Comparison of ENCODE assay signal across 27 cellular contexts in the genomic region with DNA sequence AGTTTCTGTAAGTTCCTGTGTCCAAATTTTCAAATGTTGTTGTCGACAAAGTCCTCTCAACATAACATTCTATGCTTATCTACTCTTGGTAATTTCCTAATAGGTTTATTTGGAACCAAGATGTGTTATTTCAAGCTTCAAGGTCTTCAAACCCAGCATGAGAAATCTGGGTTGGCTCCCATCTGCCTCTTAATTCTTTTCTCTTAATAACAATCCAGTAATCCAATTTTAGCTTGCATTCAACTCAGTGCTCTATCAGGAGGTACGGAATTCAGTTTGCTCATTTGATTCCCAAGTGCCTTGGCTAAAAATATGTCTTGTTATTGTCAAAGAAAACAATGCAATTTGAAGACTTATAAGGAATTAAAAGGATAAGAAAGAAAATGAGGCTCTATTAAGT.
"Had no signal": no experiment of that assay in that cellular context is flagged by ENCODE, and none has a peak within 500 bp of the region (broad histone marks: within the 10 kb centered on the region; RNA-seq: fewer than 3 reads in every experiment).

No MANE protein-coding gene starts in this region.

- DNase-seq: activated CD4-positive, alpha-beta memory T cell treated with anti-CD3 and anti-CD28 coated beads for 36 hours; activated CD4-positive, alpha-beta T cell treated with anti-CD3 and anti-CD28 coated beads for 48 hours; activated CD8-positive, alpha-beta memory T cell treated with anti-CD3 and anti-CD28 coated beads, Interleukin-2, amount 50 U/mL, for 4 hours; activated gamma-delta T cell; activated naive CD4-positive, alpha-beta T cell treated with anti-CD3 and anti-CD28 coated beads, Interleukin-2, amount 10 ng/mL, durations not matched to agents 7 days and 5 days; activated naive CD8-positive, alpha-beta T cell treated with anti-CD3 and anti-CD28 coated beads, Interleukin-2, amount 10 ng/mL, durations not matched to agents 7 days and 5 days; activated T-cell treated with anti-CD3 and anti-CD28 coated beads, Interleukin-2, amount 50 U/mL, for 24 hours; brain microvascular endothelial cell; central memory CD4-positive, alpha-beta T cell; endodermal cell; foreskin keratinocyte; heart right ventricle; kidney glomerular epithelial cell; mammary epithelial cell; right lobe of liver; stimulated activated CD4-positive, alpha-beta T cell treated with anti-CD3 and anti-CD28 coated beads, Interleukin-12 subunit alpha, Interleukin-12 subunit beta, amount 100 ng/mL, for 4 hours; stimulated activated CD4-positive, alpha-beta T cell treated with anti-CD3 and anti-CD28 coated beads, Interleukin-4, amount 100 ng/mL, for 1 hour; stimulated activated naive CD8-positive, alpha-beta T cell treated with anti-CD3 and anti-CD28 coated beads, Interleukin-15, Interleukin-2, amounts not matched to agents 100 U/mL and 50 U/mL, for 24 hours; testis; trophoblast cell had no signal

- H3K36me3 ChIP-seq: brain microvascular endothelial cell, heart right ventricle, neutrophil, right lobe of liver had no signal

- ATAC-seq: esophagus mucosa; foreskin keratinocyte; heart right ventricle; right lobe of liver; stimulated activated naive CD8-positive, alpha-beta T cell treated with anti-CD3 and anti-CD28 coated beads, Interleukin-15, Interleukin-2, amounts not matched to agents 100 U/mL and 50 U/mL, for 24 hours had no signal

- H3K4me1 Mint-ChIP-seq: activated naive CD4-positive, alpha-beta T cell treated with anti-CD3 and anti-CD28 coated beads, Interleukin-2, amount 10 ng/mL, durations not matched to agents 7 days and 5 days; endodermal cell had no signal

- H3K27ac Mint-ChIP-seq: activated CD4-positive, alpha-beta memory T cell treated with anti-CD3 and anti-CD28 coated beads for 36 hours; activated naive CD4-positive, alpha-beta T cell treated with anti-CD3 and anti-CD28 coated beads, Interleukin-2, amount 10 ng/mL, durations not matched to agents 7 days and 5 days; activated naive CD8-positive, alpha-beta T cell treated with anti-CD3 and anti-CD28 coated beads, Interleukin-2, amount 10 ng/mL, durations not matched to agents 7 days and 5 days; activated T-cell treated with anti-CD3 and anti-CD28 coated beads, Interleukin-2, amount 50 U/mL, for 24 hours; dendritic cell treated with granulocyte-macrophage colony-stimulating factor and Interleukin-4, amounts not matched to agents 40 ng/mL and 50 ng/mL, for 4 days; endodermal cell; progenitor cell of endocrine pancreas had no signal

- H3K9me3 Mint-ChIP-seq: activated naive CD8-positive, alpha-beta T cell treated with anti-CD3 and anti-CD28 coated beads, Interleukin-2, amount 10 ng/mL, durations not matched to agents 7 days and 5 days; dendritic cell treated with granulocyte-macrophage colony-stimulating factor and Interleukin-4, amounts not matched to agents 40 ng/mL and 50 ng/mL, for 4 days had no signal

- H3K27me3 ChIP-seq: brain microvascular endothelial cell, foreskin keratinocyte, heart right ventricle, neutrophil, right lobe of liver, testis had no signal

- H3K4me1 ChIP-seq: foreskin keratinocyte, right lobe of liver, testis had no signal

- H3K27me3 Mint-ChIP-seq: activated CD4-positive, alpha-beta memory T cell treated with anti-CD3 and anti-CD28 coated beads for 36 hours; activated naive CD4-positive, alpha-beta T cell treated with anti-CD3 and anti-CD28 coated beads, Interleukin-2, amount 10 ng/mL, durations not matched to agents 7 days and 5 days; activated naive CD8-positive, alpha-beta T cell treated with anti-CD3 and anti-CD28 coated beads, Interleukin-2, amount 10 ng/mL, durations not matched to agents 7 days and 5 days; activated T-cell treated with anti-CD3 and anti-CD28 coated beads, Interleukin-2, amount 50 U/mL, for 24 hours; dendritic cell treated with granulocyte-macrophage colony-stimulating factor and Interleukin-4, amounts not matched to agents 40 ng/mL and 50 ng/mL, for 4 days; progenitor cell of endocrine pancreas had no signal

- H3K27ac ChIP-seq: brain microvascular endothelial cell, foreskin keratinocyte, heart right ventricle, neutrophil, right lobe of liver, skin epidermis, testis had no signal

- H3K4me3 ChIP-seq: heart right ventricle, right lobe of liver, skin epidermis, testis had no signal

- H3K36me3 Mint-ChIP-seq: activated CD4-positive, alpha-beta memory T cell treated with anti-CD3 and anti-CD28 coated beads for 36 hours; activated naive CD4-positive, alpha-beta T cell treated with anti-CD3 and anti-CD28 coated beads, Interleukin-2, amount 10 ng/mL, durations not matched to agents 7 days and 5 days; activated naive CD8-positive, alpha-beta T cell treated with anti-CD3 and anti-CD28 coated beads, Interleukin-2, amount 10 ng/mL, durations not matched to agents 7 days and 5 days had no signal

- FAIRE-seq: urothelium cell line had no signal

- H3K4me3 Mint-ChIP-seq: activated CD4-positive, alpha-beta memory T cell treated with anti-CD3 and anti-CD28 coated beads for 36 hours; activated naive CD4-positive, alpha-beta T cell treated with anti-CD3 and anti-CD28 coated beads, Interleukin-2, amount 10 ng/mL, durations not matched to agents 7 days and 5 days; activated naive CD8-positive, alpha-beta T cell treated with anti-CD3 and anti-CD28 coated beads, Interleukin-2, amount 10 ng/mL, durations not matched to agents 7 days and 5 days; activated T-cell treated with anti-CD3 and anti-CD28 coated beads, Interleukin-2, amount 50 U/mL, for 24 hours; dendritic cell treated with granulocyte-macrophage colony-stimulating factor and Interleukin-4, amounts not matched to agents 40 ng/mL and 50 ng/mL, for 4 days; endodermal cell; nephron had no signal

- H3K9me3 ChIP-seq: neutrophil, right lobe of liver, testis had no signal
